In the genomic region with DNA sequence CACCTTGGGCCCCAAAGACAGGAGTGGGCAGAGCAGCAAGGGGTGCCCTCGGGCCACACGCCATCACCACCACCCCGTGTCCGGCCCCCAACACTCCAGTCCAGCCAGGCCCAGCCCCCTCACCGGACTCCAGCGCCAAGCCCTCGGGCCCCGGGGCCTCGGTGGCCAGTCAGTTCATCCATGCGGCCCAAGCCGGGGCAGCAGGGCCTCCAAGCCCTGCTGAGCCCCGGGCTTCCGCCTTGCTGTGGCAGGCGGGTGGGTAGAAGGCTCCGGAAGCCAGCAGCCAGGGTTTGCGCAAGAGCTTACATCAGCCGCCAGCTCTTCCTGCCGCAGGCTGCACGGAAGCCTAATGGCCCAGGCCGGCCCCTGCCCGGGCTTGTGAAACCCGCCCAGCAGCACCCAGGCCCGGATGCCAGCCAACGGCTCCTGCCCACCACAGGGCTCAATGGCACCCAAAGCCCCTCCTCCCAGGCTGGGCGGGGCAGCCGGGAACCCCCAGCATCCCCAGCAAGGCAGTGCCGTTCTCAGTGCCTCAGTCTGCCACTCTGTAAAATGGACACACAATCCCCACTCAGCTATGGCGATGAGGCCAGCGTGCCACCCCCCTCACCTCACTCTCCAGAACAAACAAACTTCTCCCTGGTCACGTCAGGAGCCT, we compare ENCODE assay signal across 8 cellular contexts. TPM values are rescaled to one million over a fixed set of nuclear protein-coding genes. Genes with fewer than 3 reads are reported as not detected.
DNase-seq lines count a peak whose midpoint lies in the region; ATAC-seq and FAIRE-seq lines count a peak whose summit lies in the region.

No MANE protein-coding gene starts in this region.

- H3K4me3 ChIP-seq in skeletal muscle tissue (ENCODE audit: low read length in 3 of 3): peak overlapping the region in 1 of 3 donors; percentile 51

- peak overlapping the region; percentile 40 to 62 (median 40) for H3K9ac ChIP-seq in skeletal muscle tissue (ENCODE audit: low read depth in 1 of 3, low read length in 3 of 3)

- H3K36me3 ChIP-seq in skeletal muscle tissue (ENCODE audit: control insufficient read depth in 3 of 3, insufficient read depth in 3 of 3, low read length in 3 of 3): peaks cover 13 to 17% (median 14%) of the 10 kb centered on the region in 3 donors

- ATAC-seq in HG03442 (IDR thresholded peaks at IDR 0.05; ENCODE audit: unreplicated experiment) (peak; percentile 68), Right ventricle myocardium inferior (peak; percentile 87)

- H3K27me3 ChIP-seq in skeletal muscle tissue (ENCODE audit: control insufficient read depth in 3 of 3, insufficient read depth in 3 of 3, low read length in 3 of 3): no peaks in the 10 kb centered on the region

- DNase-seq in AML-193 (lab: John Stamatoyannopoulos, UW) (peak; percentile 97), GM19239 (ENCODE audit: insufficient read length, low spot score) (peak; percentile 100), SHP77 (lab: John Stamatoyannopoulos, UW) (peak; percentile 94 to 97), activated gamma-delta T cell treated with Interleukin-2 at 50 U/mL for 16 hours (peak; percentile 90), Right ventricle myocardium inferior (ENCODE audit: missing footprints) (peak; percentile 97), NCI-H1930 (lab: John Stamatoyannopoulos, UW) (no peak)

- H3K4me1 ChIP-seq in skeletal muscle tissue (ENCODE audit: control insufficient read depth in 3 of 3, insufficient read depth in 3 of 3, low read length in 3 of 3): peaks cover 8 to 14% (median 11%) of the 10 kb centered on the region in 3 donors

- H3K27ac ChIP-seq in skeletal muscle tissue (ENCODE audit: low read depth, low read length): peak overlapping the region; percentile 47

- intact Hi-C loops in Right ventricle myocardium inferior (cut with DNase I): no loop called here

- H3K9me3 ChIP-seq in skeletal muscle tissue (ENCODE audit: control insufficient read depth in 3 of 3, low read length in 3 of 3): no peaks in the 10 kb centered on the region

- no peak for FAIRE-seq in GM19239 (lab: Jason Lieb, UNC)

RNA-seq across cellular contexts. Expression of gene TNRC18, which starts 26.5 kb away (rescaled TPM):
- total RNA-seq in Right ventricle myocardium inferior: 34.8 TPM
- total RNA-seq in skeletal muscle tissue: 25.6 TPM

Comparison
In these comparisons a context has a peak if more than half of its experiments do, and no peak if none do; other contexts are left out.
1. DNase-seq: peak in AML-193 (2 of 2), GM19239 (single experiment), SHP77 (2 of 2), activated gamma-delta T cell treated with Interleukin-2 at 50 U/mL for 16 hours (single experiment) and Right ventricle myocardium inferior (single experiment); none in NCI-H1930 (0 of 2).